8 cellular contexts compared by ENCODE assay signal in genomic region chr14:73712071-73712506, GRCh38. TPM values are rescaled to one million over a fixed set of nuclear protein-coding genes. Genes with fewer than 3 reads are reported as not detected.
DNase-seq lines count a peak whose midpoint lies in the region; ATAC-seq and TF ChIP-seq lines count a peak whose summit lies in the region.
"Had no signal": no experiment of that assay in that cellular context is flagged by ENCODE, and none has a peak within 500 bp of the region (broad histone marks: within the 10 kb centered on the region; RNA-seq: fewer than 3 reads in every experiment).

No MANE protein-coding gene starts in this region.

- TF ChIP-seq CTCF in HEK293 (tag by site-specific recombination; IDR thresholded peaks at IDR 0.05): no peak
- TF ChIP-seq CTCF in activated B cell treated with CpG ODN at 0.5 μM for 24 hours (IDR thresholded peaks at IDR 0.05): no peak

- H3K4me1 ChIP-seq in HEK293 (ENCODE audit: control insufficient read depth, insufficient read depth, low read length) (peaks cover 5% of the 10 kb centered on the region), iPS DF 6.9 (ENCODE audit: control insufficient read depth, insufficient read depth, low read length) (peaks cover 1% of the 10 kb centered on the region; the same call in 1 of the 2 replicates)

- H3K27me3 Mint-ChIP-seq in activated B cell treated with CpG ODN at 0.5 μM for 24 hours: no peaks in the 10 kb centered on the region
- no peaks in the 10 kb centered on the region for H3K27me3 Mint-ChIP-seq in stimulated activated naive CD8-positive, alpha-beta T cell treated with anti-CD3 and anti-CD28 coated beads, Interleukin-15, amount 100 ng/mL, for 72 hours

- intact Hi-C loops in activated B cell treated with CpG ODN at 0.5 μM for 24 hours (cut with micrococcal nuclease): loop anchor here (2.0 to 5.0 kb wide), 4 partner anchors 15 to 305 kb away; partner anchors contain the start of genes BBOF1, DNAL1, ENTPD5 and RIOX1

- H3K4me1 Mint-ChIP-seq in activated B cell treated with CpG ODN at 0.5 μM for 24 hours: peaks cover 25% of the 10 kb centered on the region
- peaks cover 19% of the 10 kb centered on the region for H3K4me1 Mint-ChIP-seq in stimulated activated naive CD8-positive, alpha-beta T cell treated with anti-CD3 and anti-CD28 coated beads, Interleukin-15, amount 100 ng/mL, for 72 hours

- ATAC-seq in activated B cell treated with CpG ODN at 0.5 μM for 24 hours (ENCODE audit: low read depth) (no peak), HG03025 (IDR thresholded peaks at IDR 0.05; ENCODE audit: low FRiP score, unreplicated experiment) (no peak), GM21381 (IDR thresholded peaks at IDR 0.05; ENCODE audit: unreplicated experiment) (no peak)
- peak; percentile 9 for ATAC-seq in stimulated activated naive CD8-positive, alpha-beta T cell treated with anti-CD3 and anti-CD28 coated beads, Interleukin-15, amount 100 ng/mL, for 72 hours

- H3K9me3 ChIP-seq in HEK293 (ENCODE audit: control insufficient read depth, insufficient read depth, low read depth, low read length): no peaks in the 10 kb centered on the region
- H3K9me3 ChIP-seq in iPS DF 6.9 (ENCODE audit: control insufficient read depth, insufficient read depth, low read length): no peaks in the 10 kb centered on the region
- H3K9me3 ChIP-seq: neutrophil had no signal

- H3K9me3 Mint-ChIP-seq in activated B cell treated with CpG ODN at 0.5 μM for 24 hours: no peaks in the 10 kb centered on the region
- H3K9me3 Mint-ChIP-seq in stimulated activated naive CD8-positive, alpha-beta T cell treated with anti-CD3 and anti-CD28 coated beads, Interleukin-15, amount 100 ng/mL, for 72 hours: no peaks in the 10 kb centered on the region

- POLR2A ChIA-PET in HEK293 (lab: Yijun Ruan, JAX) (interaction anchor here (1.0 kb wide), 1 partner anchor 11 kb away, joined by 6 read pairs; no protein-coding TSS in a partner anchor), activated B cell treated with CpG ODN at 0.5 μM for 24 hours (lab: Charles Lee) (interaction anchor here (0.8 to 2.0 kb wide), 2 partner anchors 8 to 16 kb away, joined by 5 to 9 read pairs; no protein-coding TSS in a partner anchor)

- CTCF ChIA-PET in HEK293 (lab: Yijun Ruan, JAX) (interaction anchor here (0.7 to 1.4 kb wide), 5 partner anchors 18 to 173 kb away, joined by 3 read pairs; no protein-coding TSS in a partner anchor), activated B cell treated with CpG ODN at 0.5 μM for 24 hours (lab: Charles Lee) (interaction anchor here (1.1 to 2.9 kb wide), 2 partner anchors 16 to 114 kb away, joined by 4 to 9 read pairs; no protein-coding TSS in a partner anchor)

- H3K36me3 Mint-ChIP-seq in activated B cell treated with CpG ODN at 0.5 μM for 24 hours (ENCODE audit: low read depth): peaks cover 26% of the 10 kb centered on the region

- no peaks in the 10 kb centered on the region for H3K27me3 ChIP-seq in iPS DF 6.9 (ENCODE audit: control insufficient read depth, insufficient read depth, low read length)

- H3K27ac ChIP-seq in HEK293 (ENCODE audit: extremely low read depth, low read depth, low read length) (peak overlapping the region; percentile 97; the same call in 1 of the 2 replicates), iPS DF 6.9 (ENCODE audit: low read length) (no peak overlapping the region)
- H3K27ac ChIP-seq: neutrophil had no signal

- H3K36me3 ChIP-seq in HEK293 (ENCODE audit: control insufficient read depth in 2 of 2, insufficient read depth in 1 of 2, low read length in 2 of 2) (peaks cover 0 to 16% of the 10 kb centered on the region in 2 experiments; a peak in 2 of 3 replicates), iPS DF 6.9 (ENCODE audit: control insufficient read depth, insufficient read depth, low read length) (no peaks in the 10 kb centered on the region)

- H3K27ac Mint-ChIP-seq in activated B cell treated with CpG ODN at 0.5 μM for 24 hours: peak overlapping the region; percentile 92
- peak overlapping the region; percentile 96 to 98 for H3K27ac Mint-ChIP-seq in stimulated activated naive CD8-positive, alpha-beta T cell treated with anti-CD3 and anti-CD28 coated beads, Interleukin-15, amount 100 ng/mL, for 72 hours

- H3K4me3 ChIP-seq in HEK293 (ENCODE audit: low read depth, low read length): peak overlapping the region; percentile 89
- peak overlapping the region; percentile 84; the same call in 1 of the 2 replicates for H3K4me3 ChIP-seq in iPS DF 6.9 (ENCODE audit: low read length)

- no CpG with 5 or more reads among the region's 11 CpGs for WGBS in iPS DF 6.9 (ENCODE audit: insufficient coverage, insufficient read length)

- no peak for DNase-seq in activated B cell treated with CpG ODN at 0.5 μM for 24 hours
- DNase-seq in iPS DF 6.9 (ENCODE audit: low read depth, low spot score): no peak
- DNase-seq in stimulated activated naive CD8-positive, alpha-beta T cell treated with anti-CD3 and anti-CD28 coated beads, Interleukin-15, amount 100 ng/mL, for 72 hours: no peak
- no peak for DNase-seq in pons (ENCODE audit: low spot score)

- H3K4me3 Mint-ChIP-seq in activated B cell treated with CpG ODN at 0.5 μM for 24 hours: peak overlapping the region; percentile 95
- H3K4me3 Mint-ChIP-seq in stimulated activated naive CD8-positive, alpha-beta T cell treated with anti-CD3 and anti-CD28 coated beads, Interleukin-15, amount 100 ng/mL, for 72 hours: peak overlapping the region; percentile 96 to 100

TF ChIP-seq in HEK293, 187 proteins besides CTCF, POLR2A, EP300 and RAD21:
- TF ChIP-seq ZNF335 (tag by site-specific recombination; conservative IDR thresholded peaks at IDR 0.05) (no peak), ZFP37 (tag by site-specific recombination; IDR thresholded peaks at IDR 0.05) (no peak), ATF2 (tag by site-specific recombination; IDR thresholded peaks at IDR 0.05; ENCODE audit: low read depth) (no peak), ZFP69B (tag by site-specific recombination; IDR thresholded peaks at IDR 0.05) (no peak), SALL2 (tag by site-specific recombination; IDR thresholded peaks at IDR 0.05; ENCODE audit: borderline replicate concordance) (no peak), ZXDB (tag by site-specific recombination; IDR thresholded peaks at IDR 0.05) (no peak), SP7 (tag by site-specific recombination; IDR thresholded peaks at IDR 0.05) (no peak), ZNF433 (tag by site-specific recombination; IDR thresholded peaks at IDR 0.05; ENCODE audit: low read depth) (no peak), FEZF1 (tag by site-specific recombination; IDR thresholded peaks at IDR 0.05) (no peak), ZNF302 (tag by site-specific recombination; IDR thresholded peaks at IDR 0.05; ENCODE audit: low read depth) (no peak), KLF1 (tag by site-specific recombination; IDR thresholded peaks at IDR 0.05) (no peak), ZNF830 (tag by site-specific recombination; IDR thresholded peaks at IDR 0.05; ENCODE audit: low read depth) (no peak), SETDB1 (IDR thresholded peaks at IDR 0.05; ENCODE audit: insufficient read length, low read length) (no peak), ZNF426 (tag by site-specific recombination; IDR thresholded peaks at IDR 0.05) (no peak)

RNA-seq across cellular contexts. Expression of gene PNMA1, which starts 2.1 kb away (rescaled TPM):
- 19.9 and 22.2 TPM in 2 replicates for total RNA-seq in activated B cell treated with CpG ODN at 0.5 μM for 24 hours
